Comparison of ENCODE assay signal across 8 cellular contexts in the genomic region with DNA sequence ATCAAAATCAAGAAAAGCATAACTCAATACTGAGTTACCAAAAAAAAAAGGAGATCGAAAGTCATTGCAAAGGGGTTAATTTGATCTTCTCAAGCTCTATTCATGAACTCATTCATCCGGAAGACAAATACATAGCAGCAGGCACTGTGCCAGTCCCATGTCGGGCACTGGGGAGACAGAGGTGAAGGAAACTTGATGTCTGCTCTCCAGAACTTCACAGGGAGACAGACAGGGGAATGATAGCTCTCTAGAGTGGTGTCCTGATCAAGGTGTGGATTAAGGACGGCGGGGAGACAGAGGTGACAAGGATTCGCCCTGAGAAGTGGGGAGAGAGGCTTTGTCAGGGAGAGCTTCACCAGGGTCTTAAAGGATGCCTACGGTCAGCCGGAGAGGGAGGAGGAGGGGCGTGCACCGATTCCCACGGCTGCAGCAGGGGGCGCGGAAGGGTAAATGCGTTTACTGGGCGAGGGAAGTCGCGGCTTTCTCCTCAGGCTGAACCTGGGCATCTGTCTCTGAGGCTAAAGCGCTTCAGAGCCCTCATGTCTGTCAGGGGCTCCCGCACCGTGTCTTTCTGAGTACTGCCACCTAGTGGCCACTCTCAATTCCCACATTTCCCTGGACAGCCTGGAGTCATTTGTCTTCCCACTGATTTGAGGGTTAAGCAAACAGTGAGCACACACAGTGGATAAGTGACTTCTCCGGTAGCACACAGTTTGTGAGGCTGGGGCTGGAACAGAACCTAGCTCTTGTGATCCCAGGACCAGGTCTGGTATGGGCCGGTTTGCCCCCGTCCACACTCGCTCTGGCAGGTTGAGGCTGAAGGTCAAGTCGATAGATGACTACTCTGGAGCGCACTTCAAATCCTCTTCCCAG.
DNase-seq lines count a peak whose midpoint lies in the region; ATAC-seq, FAIRE-seq and TF ChIP-seq lines count a peak whose summit lies in the region.

No MANE protein-coding gene starts in this region.

- no peak overlapping the region for H3K27ac ChIP-seq in GM12878 (ENCODE audit: control insufficient read depth, insufficient read depth)
- no peak overlapping the region for H3K27ac ChIP-seq in iPS DF 6.9 (ENCODE audit: low read length)

- no TSS peak for BruUV-seq in GM12878 (replicated peaks; lab: Mats Ljungman, UMichigan)

- DNase-seq in GM10266 (ENCODE audit: extremely low spot score) (peak; percentile 66), NCI-H187 (lab: John Stamatoyannopoulos, UW) (peak; percentile 63 to 83), T1000 (lab: John Stamatoyannopoulos, UW) (peak; percentile 28), GM12878 (ENCODE audit: low read depth, low spot score) (peak; percentile 11), iPS DF 6.9 (ENCODE audit: low read depth, low spot score) (peak; percentile 91)

- RAD21 ChIA-PET in GM12878 (lab: Charles Lee; ENCODE audit: unreplicated experiment), result interaction anchor here (0.8 to 3.2 kb wide), 5 partner anchors 137 to 631 kb away, joined by 3 to 13 read pairs (median 5); no protein-coding TSS in a partner anchor

- WGBS in GM12878 (ENCODE audit: insufficient coverage, insufficient replicate concordance, low lambda C conversion rate, missing lambda C conversion rate), result 21% methylated on average over 24 of the region's 26 CpGs
- WGBS in iPS DF 6.9 (ENCODE audit: insufficient coverage, insufficient read length), result no CpG with 5 or more reads among the region's 26 CpGs

- TF ChIP-seq EP300 in GM12878 (IDR thresholded peaks at IDR 0.05; ENCODE audit: borderline replicate concordance in 1 of 2, control insufficient read depth in 1 of 2, low read depth in 2 of 2, low read length in 2 of 2), result no peak

- H2AFZ ChIP-seq in GM12878 (ENCODE audit: control insufficient read depth, low read depth, low read length), result no peak overlapping the region; the same call in 1 of the 2 replicates

- TF ChIP-seq CTCF in GM10266 (IDR thresholded peaks at IDR 0.05; ENCODE audit: control insufficient read depth, insufficient read depth, low read depth, missing control alignments) (peak; percentile 84), GM12878 (IDR thresholded peaks at IDR 0.05 in 2 of 3, conservative IDR thresholded peaks at IDR 0.05 in 1 of 3; ENCODE audit: control insufficient read depth in 2 of 3, extremely low read depth in 1 of 3, insufficient read depth in 1 of 3, low read depth in 3 of 3, low read length in 3 of 3) (peak; percentile 78 to 80 (median 79))

- H4K20me1 ChIP-seq in GM12878 (ENCODE audit: control insufficient read depth, insufficient read depth), result no peaks in the 10 kb centered on the region

- no peak overlapping the region for H3K4me3 ChIP-seq in GM12878
- no peak overlapping the region for H3K4me3 ChIP-seq in iPS DF 6.9 (ENCODE audit: low read length)
- H3K4me3 ChIP-seq in skeletal muscle satellite cell (ENCODE audit: low read length), result peak overlapping the region; percentile 71

- TF ChIP-seq RAD21 in GM12878 (IDR thresholded peaks at IDR 0.05; ENCODE audit: insufficient read depth, low read depth, low read length), result peak; percentile 66

- SMC1A ChIA-PET in GM12878 (lab: Charles Lee; ENCODE audit: uncharacterized antibody, unreplicated experiment), result interaction anchor here (0.9 to 8.7 kb wide), 7 partner anchors 43 to 691 kb away, joined by 3 to 84 read pairs (median 6); no protein-coding TSS in a partner anchor

- POLR2A ChIA-PET in GM12878 (lab: Charles Lee), result no interaction called here

- ATAC-seq in HG02759 (IDR thresholded peaks at IDR 0.05; ENCODE audit: unreplicated experiment) (peak; percentile 92), GM12878 (peak; percentile 98), HG03108 (IDR thresholded peaks at IDR 0.05; ENCODE audit: unreplicated experiment) (no peak)

- H3K9me3 ChIP-seq in GM12878 (replicated peaks; ENCODE audit: control insufficient read depth, insufficient read depth, low read length) (no peaks in the 10 kb centered on the region), iPS DF 6.9 (ENCODE audit: control insufficient read depth, insufficient read depth, low read length) (no peaks in the 10 kb centered on the region), skeletal muscle satellite cell (replicated peaks; ENCODE audit: low read length) (no peaks in the 10 kb centered on the region)

- TF ChIP-seq POLR2A in GM12878 (IDR thresholded peaks at IDR 0.05; ENCODE audit: low read depth, low read length), result no peak

- intact Hi-C loops in GM12878 (cut with micrococcal nuclease; ENCODE audit: unreplicated experiment), result loop anchor here (1.0 kb wide), 1 partner anchor 246 kb away; no protein-coding TSS in a partner anchor

- no peaks in the 10 kb centered on the region for H3K36me3 ChIP-seq in GM12878 (ENCODE audit: control insufficient read depth in 2 of 2, insufficient read depth in 2 of 2, low read length in 1 of 2)
- no peaks in the 10 kb centered on the region for H3K36me3 ChIP-seq in iPS DF 6.9 (ENCODE audit: control insufficient read depth, insufficient read depth, low read length)
- H3K36me3 ChIP-seq in skeletal muscle satellite cell (ENCODE audit: insufficient read depth, low read length), result no peaks in the 10 kb centered on the region

- H3K27me3 ChIP-seq in GM12878 (replicated peaks in 1 of 2; ENCODE audit: control insufficient read depth in 2 of 2, insufficient read depth in 2 of 2, low read length in 1 of 2), result peaks cover 0 to 2% of the 10 kb centered on the region in 2 experiments; a peak in 2 of 4 replicates
- H3K27me3 ChIP-seq in iPS DF 6.9 (ENCODE audit: control insufficient read depth, insufficient read depth, low read length), result no peaks in the 10 kb centered on the region
- H3K27me3 ChIP-seq in skeletal muscle satellite cell (ENCODE audit: control insufficient read depth, insufficient read depth, low read length), result no peaks in the 10 kb centered on the region

- CTCF ChIA-PET in GM12878 (lab: Yijun Ruan, JAX), result interaction anchor here (0.6 to 11.9 kb wide), 31 partner anchors 8 to 691 kb away, joined by 3 to 269 read pairs (median 4); partner anchors contain the start of genes GDAP2 and WDR3

- in situ Hi-C loops in GM12878 (cut with MboI), result no loop called here

- H3K4me2 ChIP-seq in GM12878 (ENCODE audit: control insufficient read depth, insufficient read depth), result peak overlapping the region; percentile 33; the same call in 1 of the 2 replicates
- H3K4me2 ChIP-seq in skeletal muscle satellite cell (ENCODE audit: low read length), result peak overlapping the region; percentile 93

- H3K9ac ChIP-seq in GM12878 (ENCODE audit: control insufficient read depth, insufficient read depth, low read length) (no peak overlapping the region), skeletal muscle satellite cell (ENCODE audit: low read depth, low read length) (peak overlapping the region; percentile 47)

- FAIRE-seq in GM12878 (lab: Jason Lieb, UNC), result no peak

- H3K4me1 ChIP-seq in GM12878 (ENCODE audit: control insufficient read depth, insufficient read depth, low read length) (no peaks in the 10 kb centered on the region; the same call in none of the 2 replicates), iPS DF 6.9 (ENCODE audit: control insufficient read depth, insufficient read depth, low read length) (peaks cover 1% of the 10 kb centered on the region; the same call in 1 of the 2 replicates), skeletal muscle satellite cell (ENCODE audit: control insufficient read depth, insufficient read depth, low read length) (peaks cover 25% of the 10 kb centered on the region)

- H3K79me2 ChIP-seq in GM12878 (ENCODE audit: control insufficient read depth, insufficient read depth, low read length), result no peaks in the 10 kb centered on the region

TF ChIP-seq in GM12878, 131 proteins besides CTCF, POLR2A, EP300 and RAD21 (continues in another document):
- TF ChIP-seq IKZF2 (IDR thresholded peaks at IDR 0.05), result 0 out of 4 replicates have a peak, but pooled peaks of 1 of the 2 experiments have one; percentile 10
- no peak for TF ChIP-seq HDAC2 (IDR thresholded peaks at IDR 0.05)
- no peak for TF ChIP-seq CREB1 (IDR thresholded peaks at IDR 0.05; ENCODE audit: low read depth)
- TF ChIP-seq, protein P1, sequence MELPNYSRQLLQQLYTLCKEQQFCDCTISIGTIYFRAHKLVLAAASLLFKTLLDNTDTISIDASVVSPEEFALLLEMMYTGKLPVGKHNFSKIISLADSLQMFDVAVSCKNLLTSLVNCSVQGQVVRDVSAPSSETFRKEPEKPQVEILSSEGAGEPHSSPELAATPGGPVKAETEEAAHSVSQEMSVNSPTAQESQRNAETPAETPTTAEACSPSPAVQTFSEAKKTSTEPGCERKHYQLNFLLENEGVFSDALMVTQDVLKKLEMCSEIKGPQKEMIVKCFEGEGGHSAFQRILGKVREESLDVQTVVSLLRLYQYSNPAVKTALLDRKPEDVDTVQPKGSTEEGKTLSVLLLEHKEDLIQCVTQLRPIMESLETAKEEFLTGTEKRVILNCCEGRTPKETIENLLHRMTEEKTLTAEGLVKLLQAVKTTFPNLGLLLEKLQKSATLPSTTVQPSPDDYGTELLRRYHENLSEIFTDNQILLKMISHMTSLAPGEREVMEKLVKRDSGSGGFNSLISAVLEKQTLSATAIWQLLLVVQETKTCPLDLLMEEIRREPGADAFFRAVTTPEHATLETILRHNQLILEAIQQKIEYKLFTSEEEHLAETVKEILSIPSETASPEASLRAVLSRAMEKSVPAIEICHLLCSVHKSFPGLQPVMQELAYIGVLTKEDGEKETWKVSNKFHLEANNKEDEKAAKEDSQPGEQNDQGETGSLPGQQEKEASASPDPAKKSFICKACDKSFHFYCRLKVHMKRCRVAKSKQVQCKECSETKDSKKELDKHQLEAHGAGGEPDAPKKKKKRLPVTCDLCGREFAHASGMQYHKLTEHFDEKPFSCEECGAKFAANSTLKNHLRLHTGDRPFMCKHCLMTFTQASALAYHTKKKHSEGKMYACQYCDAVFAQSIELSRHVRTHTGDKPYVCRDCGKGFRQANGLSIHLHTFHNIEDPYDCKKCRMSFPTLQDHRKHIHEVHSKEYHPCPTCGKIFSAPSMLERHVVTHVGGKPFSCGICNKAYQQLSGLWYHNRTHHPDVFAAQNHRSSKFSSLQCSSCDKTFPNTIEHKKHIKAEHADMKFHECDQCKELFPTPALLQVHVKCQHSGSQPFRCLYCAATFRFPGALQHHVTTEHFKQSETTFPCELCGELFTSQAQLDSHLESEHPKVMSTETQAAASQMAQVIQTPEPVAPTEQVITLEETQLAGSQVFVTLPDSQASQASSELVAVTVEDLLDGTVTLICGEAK (IDR thresholded peaks at IDR 0.05; ENCODE audit: borderline replicate concordance), result no peak
- no peak for TF ChIP-seq RELB (IDR thresholded peaks at IDR 0.05; ENCODE audit: low read depth)

Comparison
In these comparisons a context has a peak if more than half of its experiments do, and no peak if none do; other contexts are left out.
1. DNase-seq: peak in every context shown above with its lines; median percentile 91 in iPS DF 6.9; 73 in NCI-H187; 66 in GM10266; 28 in T1000; 11 in GM12878.